39 cellular contexts compared by ENCODE assay signal in the genomic region with DNA sequence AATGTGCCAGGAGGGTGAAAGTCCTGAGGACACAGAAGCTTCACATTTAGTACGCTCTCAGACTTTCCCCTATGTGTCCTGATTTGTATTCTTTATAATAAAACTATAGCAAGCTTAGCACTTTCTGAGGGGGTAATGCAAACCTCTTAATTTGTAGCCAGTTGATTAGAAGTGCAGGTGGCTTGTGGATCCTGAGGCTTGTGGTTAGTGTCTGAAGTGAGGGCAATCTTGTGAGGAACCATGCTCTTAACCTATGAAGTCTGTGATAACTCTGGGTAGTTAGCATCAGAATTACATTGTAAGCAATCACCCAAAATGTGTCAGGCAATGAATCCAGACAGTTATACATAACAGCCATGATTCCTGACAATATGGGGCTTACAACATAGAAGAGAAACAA. TPM values are rescaled to one million over a fixed set of nuclear protein-coding genes. Genes with fewer than 3 reads are reported as not detected.
"Had no signal": no experiment of that assay in that cellular context is flagged by ENCODE, and none has a peak within 500 bp of the region (broad histone marks: within the 10 kb centered on the region; RNA-seq: fewer than 3 reads in every experiment).

No MANE protein-coding gene starts in this region.

- H3K36me3 ChIP-seq: adrenal gland had no signal

- ATAC-seq: activated naive CD4-positive, alpha-beta T cell treated with anti-CD3 and anti-CD28 coated beads, Interleukin-2, amount 50 U/mL, for 72 hours; activated naive CD8-positive, alpha-beta T cell treated with anti-CD3 and anti-CD28 coated beads, Interleukin-2, amount 50 U/mL, for 24 hours; activated T-cell treated with anti-CD3 and anti-CD28 coated beads, Interleukin-2, amount 50 U/mL, for 4 hours; activated T-cell treated with anti-CD3 and anti-CD28 coated beads, Interleukin-2, amount 50 U/mL, for 72 hours; activated T-helper 17 cell treated with anti-CD3 and anti-CD28 coated beads, Interleukin-2, amount 50 U/mL, for 72 hours; body of pancreas had no signal

- DNase-seq: activated effector memory CD4-positive, alpha-beta T cell treated with anti-CD3 and anti-CD28 coated beads, Interleukin-2, amount 50 U/mL, for 16 hours; activated effector memory CD4-positive, alpha-beta T cell treated with Interleukin-2 at 50 U/mL for 16 hours; activated gamma-delta T cell; activated gamma-delta T cell treated with Interleukin-2 at 50 U/mL for 16 hours; activated naive CD4-positive, alpha-beta T cell; activated naive CD4-positive, alpha-beta T cell treated with anti-CD3 and anti-CD28 coated beads for 36 hours; activated naive CD4-positive, alpha-beta T cell treated with anti-CD3 and anti-CD28 coated beads, Interleukin-2, amount 10 ng/mL, durations not matched to agents 7 days and 5 days; activated naive CD4-positive, alpha-beta T cell treated with anti-CD3 and anti-CD28 coated beads, Interleukin-2, amount 50 U/mL, for 16 hours; activated naive CD4-positive, alpha-beta T cell treated with Interleukin-2 at 50 U/mL for 16 hours; activated naive CD8-positive, alpha-beta T cell treated with anti-CD3 and anti-CD28 coated beads for 36 hours; activated naive CD8-positive, alpha-beta T cell treated with anti-CD3 and anti-CD28 coated beads, Interleukin-2, amount 10 ng/mL, durations not matched to agents 7 days and 5 days; activated naive CD8-positive, alpha-beta T cell treated with anti-CD3 and anti-CD28 coated beads, Interleukin-2, amount 50 U/mL, for 24 hours; activated T-cell treated with anti-CD3 and anti-CD28 coated beads, Interleukin-2, amount 50 U/mL, for 1 hour; activated T-cell treated with anti-CD3 and anti-CD28 coated beads, Interleukin-2, amount 50 U/mL, for 24 hours; activated T-cell treated with anti-CD3 and anti-CD28 coated beads, Interleukin-2, amount 50 U/mL, for 4 hours; activated T-cell treated with anti-CD3 and anti-CD28 coated beads, Interleukin-2, amount 50 U/mL, for 48 hours; activated T-cell treated with anti-CD3 and anti-CD28 coated beads, Interleukin-2, amount 50 U/mL, for 72 hours; adrenal gland; amniotic stem cell; amygdala; anterior cingulate cortex; aorta; body of pancreas; brain microvascular endothelial cell; caudate nucleus; central memory CD4-positive, alpha-beta T cell; cerebellar nuclear complex had no signal

- H3K27me3 ChIP-seq: adrenal gland, ascending aorta, body of pancreas, brain microvascular endothelial cell, breast epithelium, cardiac muscle cell had no signal

- H3K27ac ChIP-seq: adrenal gland, ascending aorta, body of pancreas, brain microvascular endothelial cell, breast epithelium, cardiac muscle cell had no signal

- H3K9me3 ChIP-seq: adrenal gland, ascending aorta, body of pancreas, breast epithelium had no signal

- H3K4me3 ChIP-seq: adrenal gland, ascending aorta, body of pancreas, breast epithelium, cardiac muscle cell had no signal

- H3K4me1 ChIP-seq: adrenal gland, ascending aorta, body of pancreas, breast epithelium had no signal

RNA-seq across cellular contexts. Expression of a gene that starts 51.1 kb away (rescaled TPM):
- total RNA-seq: activated naive CD4-positive, alpha-beta T cell treated with anti-CD3 and anti-CD28 coated beads for 36 hours; activated naive CD4-positive, alpha-beta T cell treated with anti-CD3 and anti-CD28 coated beads, Interleukin-2, amount 50 U/mL, for 72 hours; activated naive CD8-positive, alpha-beta T cell treated with anti-CD3 and anti-CD28 coated beads for 36 hours; activated naive CD8-positive, alpha-beta T cell treated with anti-CD3 and anti-CD28 coated beads, Interleukin-2, amount 10 ng/mL, durations not matched to agents 7 days and 5 days; activated T-cell treated with anti-CD3 and anti-CD28 coated beads, Interleukin-2, amount 50 U/mL, for 4 hours; activated T-cell treated with anti-CD3 and anti-CD28 coated beads, Interleukin-2, amount 50 U/mL, for 72 hours; activated T-helper 1 cell treated with anti-CD3 and anti-CD28 coated beads, Interleukin-12 subunit alpha, Interleukin-12 subunit beta, Interleukin-2, Interleukin-4 antibody, amounts not matched to agents 30 ng/mL and 10 ng/mL and 1 ng/mL, durations not matched to agents 14 hours and 24 hours and 36 hours; activated T-helper 2 cell treated with anti-CD3 and anti-CD28 coated beads, Interferon-gamma antibody, Interleukin-2, Interleukin-4, amounts not matched to agents 10 μg/mL and 5 μg/mL and 100 μg/mL, durations not matched to agents 14 hours and 24 hours and 36 hours; aorta; ascending aorta; astrocyte; breast epithelium; bronchial epithelial cell; cardiac muscle cell; cardiac septum; chondrocyte had no signal
- polyA plus RNA-seq: aorta, cardiac muscle cell had no signal

RNA-seq across cellular contexts. Expression of a gene that starts 59.1 kb away (rescaled TPM):
- total RNA-seq: activated naive CD4-positive, alpha-beta T cell treated with anti-CD3 and anti-CD28 coated beads for 36 hours; activated naive CD4-positive, alpha-beta T cell treated with anti-CD3 and anti-CD28 coated beads, Interleukin-2, amount 50 U/mL, for 72 hours; activated naive CD8-positive, alpha-beta T cell treated with anti-CD3 and anti-CD28 coated beads for 36 hours; activated naive CD8-positive, alpha-beta T cell treated with anti-CD3 and anti-CD28 coated beads, Interleukin-2, amount 10 ng/mL, durations not matched to agents 7 days and 5 days; activated T-cell treated with anti-CD3 and anti-CD28 coated beads, Interleukin-2, amount 50 U/mL, for 72 hours; activated T-helper 1 cell treated with anti-CD3 and anti-CD28 coated beads, Interleukin-12 subunit alpha, Interleukin-12 subunit beta, Interleukin-2, Interleukin-4 antibody, amounts not matched to agents 30 ng/mL and 10 ng/mL and 1 ng/mL, durations not matched to agents 14 hours and 24 hours and 36 hours; activated T-helper 2 cell treated with anti-CD3 and anti-CD28 coated beads, Interferon-gamma antibody, Interleukin-2, Interleukin-4, amounts not matched to agents 10 μg/mL and 5 μg/mL and 100 μg/mL, durations not matched to agents 14 hours and 24 hours and 36 hours; ascending aorta; astrocyte; breast epithelium; bronchial epithelial cell; cardiac muscle cell; cardiac septum; cerebellum; chondrocyte had no signal
- polyA plus RNA-seq: cardiac muscle cell had no signal
